ENCODE assay signal across 33 cellular contexts in genomic region chr5:31231171-31231570, GRCh38. TPM values are rescaled to one million over a fixed set of nuclear protein-coding genes. Genes with fewer than 3 reads are reported as not detected.
A peak's percentile ranks its signal among the peaks of the same experiment; 100 is the strongest.
DNase-seq lines count a peak whose midpoint lies in the region; TF ChIP-seq lines count a peak whose summit lies in the region.
"Had no signal": no experiment of that assay in that cellular context is flagged by ENCODE, and none has a peak within 500 bp of the region (broad histone marks: within the 10 kb centered on the region; RNA-seq: fewer than 3 reads in every experiment).

No MANE protein-coding gene starts in this region.

- H3K79me2 ChIP-seq in ACC112 (ENCODE audit: control insufficient read depth, insufficient read depth, low read length, unreplicated experiment): no peaks in the 10 kb centered on the region

- 100% methylated on average over 2 of the region's 5 CpGs for WGBS in mesodermal cell (ENCODE audit: insufficient coverage in 2 of 2), 2 experiments

- H3K36me3 Mint-ChIP-seq in Calu3 (ENCODE audit: insufficient read depth, unreplicated experiment): no peaks in the 10 kb centered on the region
- H3K36me3 Mint-ChIP-seq: natural killer cell treated with Interleukin-12 subunit alpha and Interleukin-12 subunit beta and Interleukin-15 and Interleukin-18, amount 100 ng/mL, for 72 hours had no signal

- no TSS peak for BruUV-seq in Calu3 (replicated peaks; lab: Mats Ljungman, UMichigan)

- no peaks in the 10 kb centered on the region for H3K9me3 Mint-ChIP-seq in Calu3 (ENCODE audit: low read depth, unreplicated experiment)
- H3K9me3 Mint-ChIP-seq: activated T-helper 1 cell treated with anti-CD3 and anti-CD28 coated beads, Interleukin-12 subunit alpha, Interleukin-12 subunit beta, Interleukin-2, Interleukin-4 antibody, amounts not matched to agents 30 ng/mL and 10 ng/mL and 1 ng/mL, durations not matched to agents 14 hours and 24 hours and 36 hours; stimulated activated naive CD8-positive, alpha-beta T cell treated with anti-CD3 and anti-CD28 coated beads, Interleukin-15, Interleukin-2, amounts not matched to agents 100 ng/mL and 50 ng/mL, for 24 hours; T-helper 2 cell treated with Interferon-gamma antibody and Interleukin-4, amounts not matched to agents 5 μg/mL and 100 μg/mL, for 36 hours had no signal

- no peak overlapping the region for H3K27ac Mint-ChIP-seq in Calu3 (ENCODE audit: unreplicated experiment)
- H3K27ac Mint-ChIP-seq: activated CD4-positive, alpha-beta memory T cell treated with anti-CD3 and anti-CD28 coated beads, Interleukin-2, amount 10 ng/mL, durations not matched to agents 7 days and 5 days; activated T-helper 1 cell treated with anti-CD3 and anti-CD28 coated beads, Interleukin-12 subunit alpha, Interleukin-12 subunit beta, Interleukin-2, Interleukin-4 antibody, amounts not matched to agents 30 ng/mL and 10 ng/mL and 1 ng/mL, durations not matched to agents 14 hours and 24 hours and 36 hours; brain; CD4-positive, alpha-beta T cell; natural killer cell treated with Interleukin-12 subunit alpha and Interleukin-12 subunit beta and Interleukin-15 and Interleukin-18, amount 100 ng/mL, for 72 hours; stimulated activated naive CD8-positive, alpha-beta T cell treated with anti-CD3 and anti-CD28 coated beads, Interleukin-15, Interleukin-2, amounts not matched to agents 100 ng/mL and 50 ng/mL, for 24 hours; T-helper 2 cell treated with Interferon-gamma antibody and Interleukin-4, amounts not matched to agents 5 μg/mL and 100 μg/mL, for 36 hours had no signal

- H3K4me3 Mint-ChIP-seq in Calu3 (ENCODE audit: low read depth, unreplicated experiment): no peak overlapping the region
- H3K4me3 Mint-ChIP-seq: activated CD4-positive, alpha-beta memory T cell treated with anti-CD3 and anti-CD28 coated beads, Interleukin-2, amount 10 ng/mL, durations not matched to agents 7 days and 5 days; activated T-helper 1 cell treated with anti-CD3 and anti-CD28 coated beads, Interleukin-12 subunit alpha, Interleukin-12 subunit beta, Interleukin-2, Interleukin-4 antibody, amounts not matched to agents 30 ng/mL and 10 ng/mL and 1 ng/mL, durations not matched to agents 14 hours and 24 hours and 36 hours; brain; CD4-positive, alpha-beta T cell; natural killer cell treated with Interleukin-12 subunit alpha and Interleukin-12 subunit beta and Interleukin-15 and Interleukin-18, amount 100 ng/mL, for 72 hours; stimulated activated naive CD8-positive, alpha-beta T cell treated with anti-CD3 and anti-CD28 coated beads, Interleukin-15, Interleukin-2, amounts not matched to agents 100 ng/mL and 50 ng/mL, for 24 hours; T-helper 2 cell treated with Interferon-gamma antibody and Interleukin-4, amounts not matched to agents 5 μg/mL and 100 μg/mL, for 36 hours had no signal

- H3K27me3 ChIP-seq in ACC112 (ENCODE audit: insufficient read depth, low read length): no peaks in the 10 kb centered on the region
- H3K27me3 ChIP-seq: ovary, spleen, thyroid gland, vagina had no signal

- peak overlapping the region; percentile 97 for H2AFZ ChIP-seq in ACC112 (ENCODE audit: low read length, unreplicated experiment)
- H2AFZ ChIP-seq: PC-9 had no signal

- intact Hi-C loops in Calu3 (cut with micrococcal nuclease; ENCODE audit: unreplicated experiment): loop anchor here (10.0 kb wide), 1 partner anchor 426 kb away; no protein-coding TSS in a partner anchor

- no peaks in the 10 kb centered on the region for H3K9me3 ChIP-seq in mesodermal cell (ENCODE audit: control insufficient read depth, low read length)
- H3K9me3 ChIP-seq: A549, lower lobe of right lung, mucosa of descending colon, ovary, spleen, thyroid gland, vagina had no signal

- H3K4me3 ChIP-seq in ACC112 (ENCODE audit: low read depth, low read length) (peak overlapping the region; percentile 55), mesodermal cell (ENCODE audit: extremely low read depth, insufficient read depth, low read length, poor library complexity, severe bottlenecking) (no peak overlapping the region)
- H3K4me3 ChIP-seq: A549, lower lobe of right lung, mucosa of descending colon, ovary, PC-9, spleen, thyroid gland, vagina had no signal

- H3K36me3 ChIP-seq in ACC112 (ENCODE audit: insufficient read depth, low read length) (no peaks in the 10 kb centered on the region), mesodermal cell (ENCODE audit: control insufficient read depth, insufficient read depth, low read length) (no peaks in the 10 kb centered on the region)
- H3K36me3 ChIP-seq: lower lobe of right lung, ovary, spleen, thyroid gland, vagina had no signal

- CTCF ChIA-PET in Calu3 (lab: Charles Lee): interaction anchor here (0.9 kb wide), 1 partner anchor 817 kb away, joined by 3 read pairs; no protein-coding TSS in a partner anchor

- TF ChIP-seq CTCF in Calu3 (IDR thresholded peaks at IDR 0.05; ENCODE audit: unreplicated experiment): no peak

- H3K4me1 ChIP-seq in ACC112 (ENCODE audit: control insufficient read depth, insufficient read depth, low read length, unreplicated experiment) (peaks cover 21% of the 10 kb centered on the region), mesodermal cell (ENCODE audit: control insufficient read depth, insufficient read depth, low read length, poor library complexity, severe bottlenecking) (no peaks in the 10 kb centered on the region)
- H3K4me1 ChIP-seq: A549, lower lobe of right lung, thyroid gland, vagina had no signal

- H3K27ac ChIP-seq in ACC112 (ENCODE audit: low read depth, low read length): peak overlapping the region; percentile 8; the same call in 1 of the 2 replicates
- peak overlapping the region; percentile 13 for H3K27ac ChIP-seq in mesodermal cell (ENCODE audit: low read depth, low read length, severe bottlenecking)
- H3K27ac ChIP-seq in substantia nigra (ENCODE audit: low read depth, low read length, poor library complexity, severe bottlenecking): no peak overlapping the region
- H3K27ac ChIP-seq: A549, lower lobe of right lung, ovary, PC-9, spleen, thyroid gland, vagina had no signal

- no peaks in the 10 kb centered on the region for H3K27me3 Mint-ChIP-seq in Calu3 (ENCODE audit: unreplicated experiment)
- H3K27me3 Mint-ChIP-seq: activated CD4-positive, alpha-beta memory T cell treated with anti-CD3 and anti-CD28 coated beads, Interleukin-2, amount 10 ng/mL, durations not matched to agents 7 days and 5 days; CD4-positive, alpha-beta T cell; natural killer cell treated with Interleukin-12 subunit alpha and Interleukin-12 subunit beta and Interleukin-15 and Interleukin-18, amount 100 ng/mL, for 72 hours had no signal

- DNase-seq in HS-5 (ENCODE audit: low read depth): peak; percentile 33
- peak; percentile 22 for DNase-seq in dedifferentiated amniotic fluid mesenchymal stem cell (ENCODE audit: extremely low spot score)
- DNase-seq in substantia nigra (lab: John Stamatoyannopoulos, UW): no peak
- no peak for DNase-seq in Calu3
- DNase-seq in T-helper 2 cell: no peak
- DNase-seq in DMS 273 (lab: John Stamatoyannopoulos, UW; ENCODE audit: unreplicated experiment): no peak
- DNase-seq: activated CD4-positive, alpha-beta memory T cell treated with anti-CD3 and anti-CD28 coated beads, Interleukin-2, amount 10 ng/mL, durations not matched to agents 7 days and 5 days; activated CD4-positive, CD25-positive, alpha-beta regulatory T cell treated with anti-CD3 and anti-CD28 coated beads, Interleukin-2, amount 50 U/mL, for 72 hours; activated CD8-positive, alpha-beta memory T cell treated with anti-CD3 and anti-CD28 coated beads, Interleukin-2, amount 50 U/mL, for 48 hours; activated naive CD4-positive, alpha-beta T cell treated with Interleukin-2 at 50 U/mL for 16 hours; AML-193; CD4-positive, alpha-beta T cell; Kasumi-1; lower lobe of right lung; mucosa of descending colon; NCI-H1417 treated with DMSO at 0.1 percent for 48 hours; NCI-H2029 treated with DMSO at 0.1 percent for 48 hours; NCI-H526; ovary; PC-9; SHP77 treated with DMSO at 0.1 percent for 48 hours; spleen; stimulated activated CD4-positive, alpha-beta T cell treated with anti-CD3 and anti-CD28 coated beads, Interleukin-2, amount 100 ng/mL, for 24 hours; thyroid gland had no signal

- H3K4me1 Mint-ChIP-seq in Calu3 (ENCODE audit: low read depth, unreplicated experiment): no peaks in the 10 kb centered on the region
- H3K4me1 Mint-ChIP-seq: activated CD4-positive, alpha-beta memory T cell treated with anti-CD3 and anti-CD28 coated beads, Interleukin-2, amount 10 ng/mL, durations not matched to agents 7 days and 5 days had no signal

RNA-seq across cellular contexts. Expression of gene CDH6, which starts 37.7 kb away (rescaled TPM):
- polyA plus RNA-seq in mesodermal cell (2013, experiment 1 of 2): 60.6 TPM
- polyA plus RNA-seq in mesodermal cell (2013, experiment 2 of 2): 42.2 TPM
- total RNA-seq in Calu3 (2022): 2.3 and 3.8 TPM in 2 replicates
- total RNA-seq: activated CD4-positive, alpha-beta memory T cell treated with anti-CD3 and anti-CD28 coated beads, Interleukin-2, amount 10 ng/mL, durations not matched to agents 7 days and 5 days; activated T-helper 1 cell treated with anti-CD3 and anti-CD28 coated beads, Interleukin-12 subunit alpha, Interleukin-12 subunit beta, Interleukin-2, Interleukin-4 antibody, amounts not matched to agents 30 ng/mL and 10 ng/mL and 1 ng/mL, durations not matched to agents 14 hours and 24 hours and 36 hours; CD4-positive, alpha-beta T cell; natural killer cell treated with Interleukin-12 subunit alpha and Interleukin-12 subunit beta and Interleukin-15 and Interleukin-18, amount 100 ng/mL, for 72 hours; PC-9 had no signal

Comparison
In these comparisons a context has a peak if more than half of its experiments do, and no peak if none do; other contexts are left out.
1. DNase-seq: peak in HS-5 (single experiment) and dedifferentiated amniotic fluid mesenchymal stem cell (single experiment); none in substantia nigra (0 of 49), Calu3 (single experiment), T-helper 2 cell (0 of 5) and DMS 273 (single experiment).